ENCODE assay signal across 8 cellular contexts in genomic region chr1:85048296-85049064, GRCh38. TPM values are rescaled to one million over a fixed set of nuclear protein-coding genes. Genes with fewer than 3 reads are reported as not detected.
DNase-seq lines count a peak whose midpoint lies in the region; ATAC-seq and TF ChIP-seq lines count a peak whose summit lies in the region.

Gene MCOLN3, minus strand, starts transcription at chr1:85048500. Its CDS starts 3,140 bp downstream, at chr1:85045360.

- peaks cover 5% of the 10 kb centered on the region for H3K36me3 Mint-ChIP-seq in T-helper 1 cell treated with Interleukin-12 subunit alpha and Interleukin-12 subunit beta and Interleukin-4 antibody, amounts not matched to agents 30 μg/mL and 1 μg/mL, for 36 hours (ENCODE audit: low read depth)

- no peaks in the 10 kb centered on the region for H3K9me3 Mint-ChIP-seq in T-helper 1 cell treated with Interleukin-12 subunit alpha and Interleukin-12 subunit beta and Interleukin-4 antibody, amounts not matched to agents 30 μg/mL and 1 μg/mL, for 36 hours

- intact Hi-C loops in lower lobe of right lung (cut with DNase I), result no loop called here

- H3K27me3 Mint-ChIP-seq in T-helper 1 cell treated with Interleukin-12 subunit alpha and Interleukin-12 subunit beta and Interleukin-4 antibody, amounts not matched to agents 30 μg/mL and 1 μg/mL, for 36 hours (ENCODE audit: low read depth), result peaks cover 54% of the 10 kb centered on the region

- no peak within 1 kb of the TSS for H3K27ac Mint-ChIP-seq in T-helper 1 cell treated with Interleukin-12 subunit alpha and Interleukin-12 subunit beta and Interleukin-4 antibody, amounts not matched to agents 30 μg/mL and 1 μg/mL, for 36 hours

- H3K4me3 ChIP-seq in cardiac fibroblast (replicated peaks in 1 of 2; ENCODE audit: low read depth in 2 of 2, low read length in 2 of 2), result peak within 1 kb of the TSS; percentile 22 to 26
- peak within 1 kb of the TSS; percentile 59 for H3K4me3 ChIP-seq in lower lobe of right lung

- TF ChIP-seq CTCF in cardiac fibroblast (IDR thresholded peaks at IDR 0.05; ENCODE audit: low read depth, low read length) (no peak), lower lobe of right lung (IDR thresholded peaks at IDR 0.05) (no peak)

- H3K36me3 ChIP-seq in lower lobe of right lung, result no peaks in the 10 kb centered on the region

- H3K27me3 ChIP-seq in lower lobe of right lung (ENCODE audit: low read depth), result peaks cover 26% of the 10 kb centered on the region

- H3K4me1 Mint-ChIP-seq in T-helper 1 cell treated with Interleukin-12 subunit alpha and Interleukin-12 subunit beta and Interleukin-4 antibody, amounts not matched to agents 30 μg/mL and 1 μg/mL, for 36 hours (ENCODE audit: low read depth), result peaks cover 22% of the 10 kb centered on the region

- H3K27ac ChIP-seq in lower lobe of right lung, result no peak within 1 kb of the TSS

- peaks cover 8% of the 10 kb centered on the region for H3K4me1 ChIP-seq in lower lobe of right lung

- peak within 1 kb of the TSS; percentile 75 for H3K4me3 Mint-ChIP-seq in T-helper 1 cell treated with Interleukin-12 subunit alpha and Interleukin-12 subunit beta and Interleukin-4 antibody, amounts not matched to agents 30 μg/mL and 1 μg/mL, for 36 hours

- DNase-seq in Daoy (ENCODE audit: low read depth) (peak; percentile 77), HK-2 (ENCODE audit: unreplicated experiment) (peak; percentile 72), cardiac fibroblast (ENCODE audit: low read depth in 2 of 2) (no peak), lower lobe of right lung (peak; percentile 58), NCI-H446 (lab: John Stamatoyannopoulos, UW) (no peak)
- DNase-seq in stimulated activated naive CD4-positive, alpha-beta T cell treated with Interleukin-2 at 50 U/mL for 16 hours (lab: John Stamatoyannopoulos, UW), result peak; percentile 38

- ATAC-seq in GM21423 (IDR thresholded peaks at IDR 0.05; ENCODE audit: unreplicated experiment) (peak; percentile 61), lower lobe of right lung (peak; percentile 78 to 87)

- H3K9me3 ChIP-seq in lower lobe of right lung, result no peaks in the 10 kb centered on the region

RNA-seq across cellular contexts. Expression of gene MCOLN3, which starts in this region (rescaled TPM):
- 2.1 and 2.5 TPM in 2 replicates for total RNA-seq in Daoy (2014; rRNA removed; shearing (Covaris generic))
- total RNA-seq in lower lobe of right lung, result 7.6 TPM

Comparison
In these comparisons a context has a peak if more than half of its experiments do, and no peak if none do; other contexts are left out.
1. DNase-seq: peak in Daoy (single experiment), HK-2 (single experiment), lower lobe of right lung (single experiment) and stimulated activated naive CD4-positive, alpha-beta T cell treated with Interleukin-2 at 50 U/mL for 16 hours (single experiment); none in cardiac fibroblast (0 of 2) and NCI-H446 (0 of 2).